ENCODE assay signal across 8 cellular contexts in the genomic region with DNA sequence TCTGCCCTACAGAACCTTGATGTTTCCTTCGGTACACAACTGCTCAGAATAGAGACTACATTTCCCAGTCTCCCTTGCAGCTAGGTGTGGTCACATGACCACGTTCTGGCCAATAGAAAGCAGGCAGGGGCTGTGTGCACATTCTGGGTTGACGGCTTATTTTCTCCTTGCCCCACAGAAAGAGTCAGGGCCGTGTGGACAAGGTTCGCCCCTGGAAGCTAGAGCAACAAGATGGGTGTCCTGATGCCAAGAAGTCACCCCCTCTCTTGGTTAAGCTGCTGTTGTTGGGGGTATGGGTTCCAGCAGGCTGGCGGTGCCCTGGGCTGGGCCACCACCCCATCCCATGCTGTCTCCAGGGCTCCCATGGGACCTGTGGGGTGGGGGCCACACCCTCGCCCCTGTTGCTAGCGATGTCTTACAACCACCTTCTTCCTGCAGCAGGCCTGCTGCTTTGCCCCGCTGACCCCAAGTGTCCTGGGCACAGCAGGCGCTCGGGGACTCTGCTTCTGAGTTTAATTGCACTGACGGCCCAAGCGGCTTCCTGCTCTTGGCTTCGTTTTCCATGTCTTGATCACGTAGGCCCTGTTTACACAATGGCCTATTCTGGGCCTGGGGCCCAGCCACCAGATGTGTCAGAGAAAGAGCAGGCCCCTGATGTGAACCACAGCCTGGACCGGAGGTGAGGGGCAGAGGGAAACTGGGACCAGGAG. TPM values are rescaled to one million over a fixed set of nuclear protein-coding genes. Genes with fewer than 3 reads are reported as not detected.
DNase-seq lines count a peak whose midpoint lies in the region; FAIRE-seq and TF ChIP-seq lines count a peak whose summit lies in the region.

No MANE protein-coding gene starts in this region.

- H3K36me3 ChIP-seq in kidney (ENCODE audit: control insufficient read depth in 1 of 2, insufficient read depth in 2 of 2, low read length in 2 of 2) = peaks cover 0 to 4% of the 10 kb centered on the region in 2 donors

- no peaks in the 10 kb centered on the region for H3K9me3 ChIP-seq in kidney (ENCODE audit: control insufficient read depth in 1 of 2, low read length in 2 of 2)

- FAIRE-seq in kidney (lab: Jason Lieb, UNC) = no peak

- H3K27ac ChIP-seq in kidney (ENCODE audit: low read depth in 2 of 2, low read length in 2 of 2) = peak overlapping the region; percentile 22 to 76

- no peak overlapping the region for H3K4me3 ChIP-seq in kidney (ENCODE audit: low read length in 2 of 2)

- H3K4me1 ChIP-seq in kidney (ENCODE audit: control insufficient read depth in 1 of 2, insufficient read depth in 1 of 2, low read depth in 1 of 2, low read length in 2 of 2) = peaks cover 13 to 37% of the 10 kb centered on the region in 2 donors

- DNase-seq in Daoy (ENCODE audit: low read depth) = peak; percentile 86
- peak; percentile 91 for DNase-seq in H4 (ENCODE audit: low spot score)
- peak; percentile 96 for DNase-seq in NCI-H1092 treated with DMSO at 0.1 percent for 48 hours (lab: John Stamatoyannopoulos, UW)
- DNase-seq in T-helper 2 cell = peak in 3 of 5 experiments; percentile 14 to 65 (median 30)
- peak; percentile 9 to 84 for DNase-seq in cerebellar nuclear complex (lab: John Stamatoyannopoulos, UW)
- DNase-seq in kidney = peak; percentile 91
- DNase-seq in stimulated activated CD4-positive, alpha-beta T cell treated with anti-CD3 and anti-CD28 coated beads, Interleukin-12 subunit alpha, Interleukin-12 subunit beta, amount 100 ng/mL, for 4 hours = peak; percentile 18
- no peak for DNase-seq in amniotic stem cell (lab: John Stamatoyannopoulos, UW)

- TF ChIP-seq CTCF in kidney (IDR thresholded peaks at IDR 0.05; ENCODE audit: borderline replicate concordance, extremely low read depth, insufficient read depth) = no peak

- peak overlapping the region in 1 of 2 donors; percentile 5 for H3K9ac ChIP-seq in kidney (ENCODE audit: low read length in 2 of 2)

- intact Hi-C loops in kidney (cut with DNase I) = no loop called here

RNA-seq across cellular contexts. Expression of gene ABTB1, which starts 24.9 kb away (rescaled TPM):
- 0.95 and 2.4 TPM in 2 replicates for total RNA-seq in Daoy (2014; rRNA removed; shearing (Covaris generic))
- total RNA-seq in H4 (2014; rRNA removed; shearing (Covaris generic)) = 1.2 TPM in 1 of 2 replicates, not detected in the other
- 29.2 TPM for total RNA-seq in kidney
- polyA plus RNA-seq in kidney (ENCODE audit: insufficient read depth, low read depth, low replicate concordance) = 43.2 TPM
